ENCODE assay signal across 1 cellular context in genomic region chr1:26993237-26994019, GRCh38.
TF ChIP-seq lines count a peak whose summit lies in the region.

A gene with protein sequence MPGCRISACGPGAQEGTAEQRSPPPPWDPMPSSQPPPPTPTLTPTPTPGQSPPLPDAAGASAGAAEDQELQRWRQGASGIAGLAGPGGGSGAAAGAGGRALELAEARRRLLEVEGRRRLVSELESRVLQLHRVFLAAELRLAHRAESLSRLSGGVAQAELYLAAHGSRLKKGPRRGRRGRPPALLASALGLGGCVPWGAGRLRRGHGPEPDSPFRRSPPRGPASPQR (plus strand): TSS chr1:26993692. CDS start chr1:26993787, 95 bp downstream.

TF ChIP-seq in WTC11, 78 proteins besides CTCF, POLR2A, EP300 and RAD21 (continued from another document and continues in another):
- TF ChIP-seq, protein P1, sequence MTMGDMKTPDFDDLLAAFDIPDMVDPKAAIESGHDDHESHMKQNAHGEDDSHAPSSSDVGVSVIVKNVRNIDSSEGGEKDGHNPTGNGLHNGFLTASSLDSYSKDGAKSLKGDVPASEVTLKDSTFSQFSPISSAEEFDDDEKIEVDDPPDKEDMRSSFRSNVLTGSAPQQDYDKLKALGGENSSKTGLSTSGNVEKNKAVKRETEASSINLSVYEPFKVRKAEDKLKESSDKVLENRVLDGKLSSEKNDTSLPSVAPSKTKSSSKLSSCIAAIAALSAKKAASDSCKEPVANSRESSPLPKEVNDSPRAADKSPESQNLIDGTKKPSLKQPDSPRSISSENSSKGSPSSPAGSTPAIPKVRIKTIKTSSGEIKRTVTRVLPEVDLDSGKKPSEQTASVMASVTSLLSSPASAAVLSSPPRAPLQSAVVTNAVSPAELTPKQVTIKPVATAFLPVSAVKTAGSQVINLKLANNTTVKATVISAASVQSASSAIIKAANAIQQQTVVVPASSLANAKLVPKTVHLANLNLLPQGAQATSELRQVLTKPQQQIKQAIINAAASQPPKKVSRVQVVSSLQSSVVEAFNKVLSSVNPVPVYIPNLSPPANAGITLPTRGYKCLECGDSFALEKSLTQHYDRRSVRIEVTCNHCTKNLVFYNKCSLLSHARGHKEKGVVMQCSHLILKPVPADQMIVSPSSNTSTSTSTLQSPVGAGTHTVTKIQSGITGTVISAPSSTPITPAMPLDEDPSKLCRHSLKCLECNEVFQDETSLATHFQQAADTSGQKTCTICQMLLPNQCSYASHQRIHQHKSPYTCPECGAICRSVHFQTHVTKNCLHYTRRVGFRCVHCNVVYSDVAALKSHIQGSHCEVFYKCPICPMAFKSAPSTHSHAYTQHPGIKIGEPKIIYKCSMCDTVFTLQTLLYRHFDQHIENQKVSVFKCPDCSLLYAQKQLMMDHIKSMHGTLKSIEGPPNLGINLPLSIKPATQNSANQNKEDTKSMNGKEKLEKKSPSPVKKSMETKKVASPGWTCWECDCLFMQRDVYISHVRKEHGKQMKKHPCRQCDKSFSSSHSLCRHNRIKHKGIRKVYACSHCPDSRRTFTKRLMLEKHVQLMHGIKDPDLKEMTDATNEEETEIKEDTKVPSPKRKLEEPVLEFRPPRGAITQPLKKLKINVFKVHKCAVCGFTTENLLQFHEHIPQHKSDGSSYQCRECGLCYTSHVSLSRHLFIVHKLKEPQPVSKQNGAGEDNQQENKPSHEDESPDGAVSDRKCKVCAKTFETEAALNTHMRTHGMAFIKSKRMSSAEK (CRISPR knock-in tag; IDR thresholded peaks at IDR 0.05; ENCODE audit: borderline replicate concordance) = no peak
- TF ChIP-seq FOXK1 (CRISPR knock-in tag; IDR thresholded peaks at IDR 0.05) (peak; percentile 77), TCF7 (CRISPR knock-in tag; IDR thresholded peaks at IDR 0.05; ENCODE audit: low read depth) (no peak), ZNF232 (CRISPR knock-in tag; IDR thresholded peaks at IDR 0.05) (peak; percentile 65; the same call in 1 of the 2 replicates), SP1 (CRISPR knock-in tag; conservative IDR thresholded peaks at IDR 0.05) (peak; percentile 89), ESRRA (CRISPR knock-in tag; IDR thresholded peaks at IDR 0.05; ENCODE audit: borderline replicate concordance) (no peak), ZNF121 (CRISPR knock-in tag; IDR thresholded peaks at IDR 0.05) (peak; percentile 89), ZNF317 (CRISPR knock-in tag; IDR thresholded peaks at IDR 0.05; ENCODE audit: borderline replicate concordance, low read depth) (no peak; the same call in 1 of the 2 replicates), ZNF425 (CRISPR knock-in tag; conservative IDR thresholded peaks at IDR 0.05) (no peak), ATF6 (CRISPR knock-in tag; IDR thresholded peaks at IDR 0.05) (no peak), ZBTB43 (CRISPR knock-in tag; IDR thresholded peaks at IDR 0.05) (peak; percentile 79; the same call in 1 of the 2 replicates), SOX15 (CRISPR knock-in tag; IDR thresholded peaks at IDR 0.05) (no peak), JUN (CRISPR knock-in tag; IDR thresholded peaks at IDR 0.05) (no peak), NFYB (CRISPR knock-in tag; conservative IDR thresholded peaks at IDR 0.05; ENCODE audit: low read depth) (peak; percentile 54; the same call in 1 of the 2 replicates), CBFB (CRISPR knock-in tag; IDR thresholded peaks at IDR 0.05; ENCODE audit: low read depth) (no peak; the same call in 1 of the 2 replicates), JAZF1 (CRISPR knock-in tag; IDR thresholded peaks at IDR 0.05) (no peak), CDX4 (CRISPR knock-in tag; IDR thresholded peaks at IDR 0.05; ENCODE audit: borderline replicate concordance) (no peak), MYBL2 (CRISPR knock-in tag; IDR thresholded peaks at IDR 0.05) (peak; percentile 71; the same call in 1 of the 2 replicates), NR1H2 (CRISPR knock-in tag; IDR thresholded peaks at IDR 0.05) (no peak), ELF4 (CRISPR knock-in tag; IDR thresholded peaks at IDR 0.05; ENCODE audit: low read depth) (no peak), KAT7 (CRISPR knock-in tag; IDR thresholded peaks at IDR 0.05; ENCODE audit: borderline replicate concordance) (peak; percentile 44; the same call in 1 of the 2 replicates), PRDM15 (CRISPR knock-in tag; IDR thresholded peaks at IDR 0.05) (0 out of 2 replicates have a peak, but pooled peaks have one; percentile 14), RORB (CRISPR knock-in tag; IDR thresholded peaks at IDR 0.05) (no peak)
- TF ChIP-seq, protein P2, sequence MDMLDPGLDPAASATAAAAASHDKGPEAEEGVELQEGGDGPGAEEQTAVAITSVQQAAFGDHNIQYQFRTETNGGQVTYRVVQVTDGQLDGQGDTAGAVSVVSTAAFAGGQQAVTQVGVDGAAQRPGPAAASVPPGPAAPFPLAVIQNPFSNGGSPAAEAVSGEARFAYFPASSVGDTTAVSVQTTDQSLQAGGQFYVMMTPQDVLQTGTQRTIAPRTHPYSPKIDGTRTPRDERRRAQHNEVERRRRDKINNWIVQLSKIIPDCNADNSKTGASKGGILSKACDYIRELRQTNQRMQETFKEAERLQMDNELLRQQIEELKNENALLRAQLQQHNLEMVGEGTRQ (CRISPR knock-in tag; IDR thresholded peaks at IDR 0.05) = peak; percentile 37
- TF ChIP-seq, protein P3, sequence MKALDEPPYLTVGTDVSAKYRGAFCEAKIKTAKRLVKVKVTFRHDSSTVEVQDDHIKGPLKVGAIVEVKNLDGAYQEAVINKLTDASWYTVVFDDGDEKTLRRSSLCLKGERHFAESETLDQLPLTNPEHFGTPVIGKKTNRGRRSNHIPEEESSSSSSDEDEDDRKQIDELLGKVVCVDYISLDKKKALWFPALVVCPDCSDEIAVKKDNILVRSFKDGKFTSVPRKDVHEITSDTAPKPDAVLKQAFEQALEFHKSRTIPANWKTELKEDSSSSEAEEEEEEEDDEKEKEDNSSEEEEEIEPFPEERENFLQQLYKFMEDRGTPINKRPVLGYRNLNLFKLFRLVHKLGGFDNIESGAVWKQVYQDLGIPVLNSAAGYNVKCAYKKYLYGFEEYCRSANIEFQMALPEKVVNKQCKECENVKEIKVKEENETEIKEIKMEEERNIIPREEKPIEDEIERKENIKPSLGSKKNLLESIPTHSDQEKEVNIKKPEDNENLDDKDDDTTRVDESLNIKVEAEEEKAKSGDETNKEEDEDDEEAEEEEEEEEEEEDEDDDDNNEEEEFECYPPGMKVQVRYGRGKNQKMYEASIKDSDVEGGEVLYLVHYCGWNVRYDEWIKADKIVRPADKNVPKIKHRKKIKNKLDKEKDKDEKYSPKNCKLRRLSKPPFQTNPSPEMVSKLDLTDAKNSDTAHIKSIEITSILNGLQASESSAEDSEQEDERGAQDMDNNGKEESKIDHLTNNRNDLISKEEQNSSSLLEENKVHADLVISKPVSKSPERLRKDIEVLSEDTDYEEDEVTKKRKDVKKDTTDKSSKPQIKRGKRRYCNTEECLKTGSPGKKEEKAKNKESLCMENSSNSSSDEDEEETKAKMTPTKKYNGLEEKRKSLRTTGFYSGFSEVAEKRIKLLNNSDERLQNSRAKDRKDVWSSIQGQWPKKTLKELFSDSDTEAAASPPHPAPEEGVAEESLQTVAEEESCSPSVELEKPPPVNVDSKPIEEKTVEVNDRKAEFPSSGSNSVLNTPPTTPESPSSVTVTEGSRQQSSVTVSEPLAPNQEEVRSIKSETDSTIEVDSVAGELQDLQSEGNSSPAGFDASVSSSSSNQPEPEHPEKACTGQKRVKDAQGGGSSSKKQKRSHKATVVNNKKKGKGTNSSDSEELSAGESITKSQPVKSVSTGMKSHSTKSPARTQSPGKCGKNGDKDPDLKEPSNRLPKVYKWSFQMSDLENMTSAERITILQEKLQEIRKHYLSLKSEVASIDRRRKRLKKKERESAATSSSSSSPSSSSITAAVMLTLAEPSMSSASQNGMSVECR (CRISPR knock-in tag; IDR thresholded peaks at IDR 0.05; ENCODE audit: borderline replicate concordance) = peak; percentile 9; the same call in 1 of the 2 replicates
- TF ChIP-seq, protein P4, sequence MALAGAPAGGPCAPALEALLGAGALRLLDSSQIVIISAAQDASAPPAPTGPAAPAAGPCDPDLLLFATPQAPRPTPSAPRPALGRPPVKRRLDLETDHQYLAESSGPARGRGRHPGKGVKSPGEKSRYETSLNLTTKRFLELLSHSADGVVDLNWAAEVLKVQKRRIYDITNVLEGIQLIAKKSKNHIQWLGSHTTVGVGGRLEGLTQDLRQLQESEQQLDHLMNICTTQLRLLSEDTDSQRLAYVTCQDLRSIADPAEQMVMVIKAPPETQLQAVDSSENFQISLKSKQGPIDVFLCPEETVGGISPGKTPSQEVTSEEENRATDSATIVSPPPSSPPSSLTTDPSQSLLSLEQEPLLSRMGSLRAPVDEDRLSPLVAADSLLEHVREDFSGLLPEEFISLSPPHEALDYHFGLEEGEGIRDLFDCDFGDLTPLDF (CRISPR knock-in tag; IDR thresholded peaks at IDR 0.05) = peak; percentile 22; the same call in 1 of the 2 replicates
